ENCODE assay signal across 29 cellular contexts in the genomic region with DNA sequence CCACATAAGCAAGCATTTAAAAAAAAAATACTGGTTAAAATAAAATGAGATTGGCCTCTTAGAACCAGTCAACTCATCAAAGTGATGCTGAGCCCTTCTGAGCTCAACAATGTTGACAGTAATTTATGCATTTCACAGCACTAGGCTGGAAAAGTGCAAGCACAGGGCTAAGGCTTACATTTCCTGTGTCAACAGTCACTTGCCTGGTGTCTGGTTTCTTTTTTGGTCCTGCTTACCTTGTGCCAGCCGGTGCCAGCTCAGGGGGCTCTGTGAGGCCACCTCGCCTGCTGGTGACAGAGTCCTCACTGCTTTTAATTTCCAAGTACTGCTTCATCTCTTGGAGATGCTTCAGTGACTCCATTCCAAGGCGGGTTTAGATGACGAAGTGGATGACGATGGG. TPM values are rescaled to one million over a fixed set of nuclear protein-coding genes. Genes with fewer than 3 reads are reported as not detected.
DNase-seq lines count a peak whose midpoint lies in the region; ATAC-seq and TF ChIP-seq lines count a peak whose summit lies in the region.
"Had no signal": no experiment of that assay in that cellular context is flagged by ENCODE, and none has a peak within 500 bp of the region (broad histone marks: within the 10 kb centered on the region; RNA-seq: fewer than 3 reads in every experiment).

No MANE protein-coding gene starts in this region.

- H3T11ph ChIP-seq in H9 (ENCODE audit: low read length) = no peak overlapping the region

- ATAC-seq in body of pancreas = no peak
- ATAC-seq: GM12878, left lung had no signal

- no peaks in the 10 kb centered on the region for H3K79me1 ChIP-seq in H9 (ENCODE audit: insufficient read depth, low read depth, low read length, poor library complexity, severe bottlenecking)

- H3K9me3 Mint-ChIP-seq in H9 = no peaks in the 10 kb centered on the region; a peak in 1 of 5 replicates
- H3K9me3 Mint-ChIP-seq: activated T-cell treated with anti-CD3 and anti-CD28 coated beads, Interleukin-2, amount 50 U/mL, for 24 hours; CD4-positive, alpha-beta T cell; endodermal cell; memory B cell had no signal

- no peak overlapping the region for H2BK5ac ChIP-seq in H9 (ENCODE audit: insufficient read length, low read length)

- intact Hi-C loops in body of pancreas (cut with DNase I) = loop anchor here (10.0 kb wide), 2 partner anchors 148 to 228 kb away; no protein-coding TSS in a partner anchor
- intact Hi-C loops in prostate gland (cut with DNase I) = loop anchor here (5.0 kb wide), 1 partner anchor 226 kb away; no protein-coding TSS in a partner anchor
- intact Hi-C loops in cardiac septum (cut with DNase I) = loop anchor here (10.0 kb wide), 1 partner anchor 228 kb away; no protein-coding TSS in a partner anchor

- H3K18ac ChIP-seq in H9 (ENCODE audit: insufficient read length, low read depth, low read length) = no peak overlapping the region

- H3K14ac ChIP-seq in H9 (ENCODE audit: insufficient read depth, low read length) = no peak overlapping the region

- no peak overlapping the region for H3K56ac ChIP-seq in H9 (ENCODE audit: insufficient read length, low read depth, low read length)

- no peak overlapping the region for H2BK15ac ChIP-seq in H9 (ENCODE audit: low read depth, low read length)

- H3K4me1 Mint-ChIP-seq in H9 = peaks cover 15 to 19% of the 10 kb centered on the region in 2 experiments

- no peak overlapping the region for H2AFZ ChIP-seq in H9 (ENCODE audit: low read length)

- no peak overlapping the region for H2BK12ac ChIP-seq in H9 (ENCODE audit: insufficient read length, low read depth, low read length)

- H3K36me3 Mint-ChIP-seq in H9 (ENCODE audit: insufficient read depth in 1 of 3, low read depth in 3 of 3) = no peaks in the 10 kb centered on the region
- H3K36me3 Mint-ChIP-seq: memory B cell had no signal

- H3K9ac ChIP-seq in H9 (ENCODE audit: extremely low read depth, insufficient read length, low read length) = no peak overlapping the region

- no peaks in the 10 kb centered on the region for H3K79me2 ChIP-seq in H9 (ENCODE audit: insufficient read depth, low read length)

- no peak for TF ChIP-seq CTCF in H9 (conservative IDR thresholded peaks at IDR 0.05)
- TF ChIP-seq CTCF in body of pancreas (IDR thresholded peaks at IDR 0.05) = no peak
- no peak for TF ChIP-seq CTCF in prostate gland (IDR thresholded peaks at IDR 0.05)

- no peaks in the 10 kb centered on the region for H4K20me1 ChIP-seq in H9 (ENCODE audit: control insufficient read depth, insufficient read depth, insufficient read length)

- no peak overlapping the region for H2AK5ac ChIP-seq in H9 (ENCODE audit: insufficient read length, low read length)

- H3K4me3 ChIP-seq in body of pancreas (no peak overlapping the region), prostate gland (no peak overlapping the region)
- H3K4me3 ChIP-seq: GM12878, left lung, sigmoid colon, SJSA1, thyroid gland had no signal

- H3K4me2 ChIP-seq in H9 (ENCODE audit: insufficient read depth, insufficient read length, low read length) = no peak overlapping the region

- no peak overlapping the region for H3K4ac ChIP-seq in H9 (ENCODE audit: low read depth, low read length)

- H3K27me3 ChIP-seq in H9 (ENCODE audit: insufficient read depth, low read length) (no peaks in the 10 kb centered on the region; the same call in 1 of the 2 replicates), body of pancreas (no peaks in the 10 kb centered on the region), prostate gland (replicated peaks; ENCODE audit: insufficient read depth) (no peaks in the 10 kb centered on the region)
- H3K27me3 ChIP-seq: sigmoid colon, thyroid gland had no signal

- peak; percentile 19 for DNase-seq in NCI-H748 (lab: John Stamatoyannopoulos, UW; ENCODE audit: unreplicated experiment)
- no peak for DNase-seq in NCI-H748 treated with DMSO at 0.1 percent for 48 hours (lab: John Stamatoyannopoulos, UW)
- peak; percentile 11 for DNase-seq in H9
- DNase-seq in NCI-H345 treated with DMSO at 0.1 percent for 48 hours (lab: John Stamatoyannopoulos, UW; ENCODE audit: unreplicated experiment) = peak; percentile 36
- peak; percentile 38 for DNase-seq in islet precursor cell
- DNase-seq in body of pancreas = no peak
- DNase-seq in prostate gland (ENCODE audit: low spot score) = no peak
- DNase-seq in cardiac septum (ENCODE audit: low spot score) = no peak
- DNase-seq: activated CD4-positive, alpha-beta T cell treated with anti-CD3 and anti-CD28 coated beads, Interleukin-2, amount 50 U/mL, for 1 hour; activated effector memory CD4-positive, alpha-beta T cell treated with anti-CD3 and anti-CD28 coated beads, Interleukin-2, amount 50 U/mL, for 16 hours; activated T-cell treated with anti-CD3 and anti-CD28 coated beads, Interleukin-2, amount 50 U/mL, for 24 hours; caudate nucleus; CD4-positive, alpha-beta T cell; cortex of kidney; EL; endodermal cell; H7; KG1; left lung; NCI-H146; NCI-H524 treated with DMSO at 0.1 percent for 48 hours; sigmoid colon; stimulated activated CD4-positive, alpha-beta T cell treated with anti-CD3 and anti-CD28 coated beads, Interleukin-4, amount 100 ng/mL, for 24 hours; thyroid gland had no signal

- H3K27me3 Mint-ChIP-seq in H9 (ENCODE audit: low read depth) = peaks cover 62% of the 10 kb centered on the region

- H4K8ac ChIP-seq in H9 (replicated peaks; ENCODE audit: insufficient read length, low read depth, low read length) = no peak overlapping the region

- H4K91ac ChIP-seq in H9 (ENCODE audit: insufficient read length, low read depth, low read length) = no peak overlapping the region

- no peaks in the 10 kb centered on the region for H3K9me3 ChIP-seq in H9 (ENCODE audit: control insufficient read depth, low read depth, low read length)
- no peaks in the 10 kb centered on the region for H3K9me3 ChIP-seq in body of pancreas
- no peaks in the 10 kb centered on the region for H3K9me3 ChIP-seq in prostate gland
- H3K9me3 ChIP-seq: left lung, sigmoid colon, SJSA1, thyroid gland had no signal

- H3K27ac ChIP-seq in H9 (ENCODE audit: insufficient read length, low read depth, low read length) (no peak overlapping the region), body of pancreas (no peak overlapping the region), prostate gland (no peak overlapping the region)
- H3K27ac ChIP-seq: HL-60, left lung, sigmoid colon, SJSA1, thyroid gland had no signal

- H3K23ac ChIP-seq in H9 (ENCODE audit: insufficient read length, low read depth, low read length) = no peak overlapping the region

- WGBS in H9 (ENCODE audit: extremely low coverage, insufficient read length, low lambda C conversion rate) = no CpG with 5 or more reads among the region's 5 CpGs
- WGBS in body of pancreas, 2 donors = 58 to 59% methylated on average over 5 of the region's 5 CpGs
- 67% methylated on average over 5 of the region's 5 CpGs for WGBS in prostate gland

- H3K4me1 ChIP-seq in H9 (ENCODE audit: insufficient read depth, low read length) (0 out of 2 replicates have a peak, but pooled peaks cover 1% of the 10 kb centered on the region), body of pancreas (peaks cover 13% of the 10 kb centered on the region), prostate gland (replicated peaks) (peaks cover 10% of the 10 kb centered on the region)
- H3K4me1 ChIP-seq: SJSA1 had no signal

- no peak for TF ChIP-seq POLR2A in body of pancreas (IDR thresholded peaks at IDR 0.05)
- no peak for TF ChIP-seq POLR2A in prostate gland (IDR thresholded peaks at IDR 0.05)

- no peak overlapping the region for H3K4me3 Mint-ChIP-seq in H9
- H3K4me3 Mint-ChIP-seq: activated T-cell treated with anti-CD3 and anti-CD28 coated beads, Interleukin-2, amount 50 U/mL, for 24 hours; CD4-positive, alpha-beta T cell; endodermal cell; memory B cell had no signal

- H3K27ac Mint-ChIP-seq in H9 = no peak overlapping the region
- H3K27ac Mint-ChIP-seq: activated T-cell treated with anti-CD3 and anti-CD28 coated beads, Interleukin-2, amount 50 U/mL, for 24 hours; CD4-positive, alpha-beta T cell; endodermal cell; memory B cell had no signal

- no peak overlapping the region for H2BK20ac ChIP-seq in H9 (ENCODE audit: low read depth, low read length, poor library complexity, severe bottlenecking)

- H3K23me2 ChIP-seq in H9 (ENCODE audit: insufficient read length, low read depth, low read length, poor library complexity, severe bottlenecking) = no peaks in the 10 kb centered on the region

- H2BK120ac ChIP-seq in H9 (ENCODE audit: low read depth, low read length, poor library complexity, severe bottlenecking) = no peak overlapping the region

- H3K36me3 ChIP-seq in body of pancreas (replicated peaks in 1 of 2; ENCODE audit: insufficient read depth in 1 of 2, low read depth in 2 of 2) = no peaks in the 10 kb centered on the region
- H3K36me3 ChIP-seq in prostate gland = no peaks in the 10 kb centered on the region
- H3K36me3 ChIP-seq: left lung, sigmoid colon, SJSA1, thyroid gland had no signal

- H4K5ac ChIP-seq in H9 (ENCODE audit: insufficient read length, low read depth, low read length) = no peak overlapping the region

RNA-seq across cellular contexts. Expression of a gene that starts 53.1 kb away (rescaled TPM):
- total RNA-seq in H9 (2021) = 0.92 and 0.98 TPM in 2 replicates
- under 1 TPM in 1 of 2 donors, not detected in 1; under 0.01 TPM for total RNA-seq in body of pancreas
- under 1 TPM in 1 of 2 donors, not detected in 1; 0.11 TPM for total RNA-seq in prostate gland
- total RNA-seq in cardiac septum = 0.13 TPM
- total RNA-seq: CD4-positive, alpha-beta T cell; endodermal cell; H7; RPMI7951; SJSA1 had no signal

Comparison
In these comparisons a context has a peak if more than half of its experiments do, and no peak if none do; other contexts are left out.
1. DNase-seq: peak in NCI-H748 (single experiment), H9 (single experiment), NCI-H345 treated with DMSO at 0.1 percent for 48 hours (single experiment) and islet precursor cell (single experiment); none in NCI-H748 treated with DMSO at 0.1 percent for 48 hours (single experiment), body of pancreas (0 of 4), prostate gland (single experiment) and cardiac septum (single experiment).